1 cellular context compared by ENCODE assay signal in the genomic region with DNA sequence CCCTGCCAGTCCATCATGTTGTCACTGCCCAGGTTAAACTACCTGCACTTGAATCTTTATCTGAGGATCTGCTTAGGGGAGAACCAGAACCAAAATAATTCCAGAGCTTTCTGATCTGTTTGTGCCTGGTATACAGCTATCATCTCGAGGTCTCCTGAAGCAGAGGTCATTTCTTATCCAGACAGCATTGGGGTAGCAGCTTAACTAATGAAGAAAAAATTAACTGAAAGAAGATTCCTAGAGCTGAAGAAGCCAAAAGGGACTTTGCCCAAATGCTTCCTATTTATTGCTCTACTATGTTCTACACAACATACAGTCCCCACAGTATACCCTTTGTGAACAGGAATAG.
TF ChIP-seq lines count a peak whose summit lies in the region.

No MANE protein-coding gene starts in this region.

TF ChIP-seq in H1, 55 proteins besides CTCF, POLR2A, EP300 and RAD21:
- no peak for TF ChIP-seq MAFK (IDR thresholded peaks at IDR 0.05; ENCODE audit: low read depth, low read length)
- no peak for TF ChIP-seq ZNF274 (IDR thresholded peaks at IDR 0.05; ENCODE audit: borderline replicate concordance, extremely low read depth, low read length)
- TF ChIP-seq, protein P1, sequence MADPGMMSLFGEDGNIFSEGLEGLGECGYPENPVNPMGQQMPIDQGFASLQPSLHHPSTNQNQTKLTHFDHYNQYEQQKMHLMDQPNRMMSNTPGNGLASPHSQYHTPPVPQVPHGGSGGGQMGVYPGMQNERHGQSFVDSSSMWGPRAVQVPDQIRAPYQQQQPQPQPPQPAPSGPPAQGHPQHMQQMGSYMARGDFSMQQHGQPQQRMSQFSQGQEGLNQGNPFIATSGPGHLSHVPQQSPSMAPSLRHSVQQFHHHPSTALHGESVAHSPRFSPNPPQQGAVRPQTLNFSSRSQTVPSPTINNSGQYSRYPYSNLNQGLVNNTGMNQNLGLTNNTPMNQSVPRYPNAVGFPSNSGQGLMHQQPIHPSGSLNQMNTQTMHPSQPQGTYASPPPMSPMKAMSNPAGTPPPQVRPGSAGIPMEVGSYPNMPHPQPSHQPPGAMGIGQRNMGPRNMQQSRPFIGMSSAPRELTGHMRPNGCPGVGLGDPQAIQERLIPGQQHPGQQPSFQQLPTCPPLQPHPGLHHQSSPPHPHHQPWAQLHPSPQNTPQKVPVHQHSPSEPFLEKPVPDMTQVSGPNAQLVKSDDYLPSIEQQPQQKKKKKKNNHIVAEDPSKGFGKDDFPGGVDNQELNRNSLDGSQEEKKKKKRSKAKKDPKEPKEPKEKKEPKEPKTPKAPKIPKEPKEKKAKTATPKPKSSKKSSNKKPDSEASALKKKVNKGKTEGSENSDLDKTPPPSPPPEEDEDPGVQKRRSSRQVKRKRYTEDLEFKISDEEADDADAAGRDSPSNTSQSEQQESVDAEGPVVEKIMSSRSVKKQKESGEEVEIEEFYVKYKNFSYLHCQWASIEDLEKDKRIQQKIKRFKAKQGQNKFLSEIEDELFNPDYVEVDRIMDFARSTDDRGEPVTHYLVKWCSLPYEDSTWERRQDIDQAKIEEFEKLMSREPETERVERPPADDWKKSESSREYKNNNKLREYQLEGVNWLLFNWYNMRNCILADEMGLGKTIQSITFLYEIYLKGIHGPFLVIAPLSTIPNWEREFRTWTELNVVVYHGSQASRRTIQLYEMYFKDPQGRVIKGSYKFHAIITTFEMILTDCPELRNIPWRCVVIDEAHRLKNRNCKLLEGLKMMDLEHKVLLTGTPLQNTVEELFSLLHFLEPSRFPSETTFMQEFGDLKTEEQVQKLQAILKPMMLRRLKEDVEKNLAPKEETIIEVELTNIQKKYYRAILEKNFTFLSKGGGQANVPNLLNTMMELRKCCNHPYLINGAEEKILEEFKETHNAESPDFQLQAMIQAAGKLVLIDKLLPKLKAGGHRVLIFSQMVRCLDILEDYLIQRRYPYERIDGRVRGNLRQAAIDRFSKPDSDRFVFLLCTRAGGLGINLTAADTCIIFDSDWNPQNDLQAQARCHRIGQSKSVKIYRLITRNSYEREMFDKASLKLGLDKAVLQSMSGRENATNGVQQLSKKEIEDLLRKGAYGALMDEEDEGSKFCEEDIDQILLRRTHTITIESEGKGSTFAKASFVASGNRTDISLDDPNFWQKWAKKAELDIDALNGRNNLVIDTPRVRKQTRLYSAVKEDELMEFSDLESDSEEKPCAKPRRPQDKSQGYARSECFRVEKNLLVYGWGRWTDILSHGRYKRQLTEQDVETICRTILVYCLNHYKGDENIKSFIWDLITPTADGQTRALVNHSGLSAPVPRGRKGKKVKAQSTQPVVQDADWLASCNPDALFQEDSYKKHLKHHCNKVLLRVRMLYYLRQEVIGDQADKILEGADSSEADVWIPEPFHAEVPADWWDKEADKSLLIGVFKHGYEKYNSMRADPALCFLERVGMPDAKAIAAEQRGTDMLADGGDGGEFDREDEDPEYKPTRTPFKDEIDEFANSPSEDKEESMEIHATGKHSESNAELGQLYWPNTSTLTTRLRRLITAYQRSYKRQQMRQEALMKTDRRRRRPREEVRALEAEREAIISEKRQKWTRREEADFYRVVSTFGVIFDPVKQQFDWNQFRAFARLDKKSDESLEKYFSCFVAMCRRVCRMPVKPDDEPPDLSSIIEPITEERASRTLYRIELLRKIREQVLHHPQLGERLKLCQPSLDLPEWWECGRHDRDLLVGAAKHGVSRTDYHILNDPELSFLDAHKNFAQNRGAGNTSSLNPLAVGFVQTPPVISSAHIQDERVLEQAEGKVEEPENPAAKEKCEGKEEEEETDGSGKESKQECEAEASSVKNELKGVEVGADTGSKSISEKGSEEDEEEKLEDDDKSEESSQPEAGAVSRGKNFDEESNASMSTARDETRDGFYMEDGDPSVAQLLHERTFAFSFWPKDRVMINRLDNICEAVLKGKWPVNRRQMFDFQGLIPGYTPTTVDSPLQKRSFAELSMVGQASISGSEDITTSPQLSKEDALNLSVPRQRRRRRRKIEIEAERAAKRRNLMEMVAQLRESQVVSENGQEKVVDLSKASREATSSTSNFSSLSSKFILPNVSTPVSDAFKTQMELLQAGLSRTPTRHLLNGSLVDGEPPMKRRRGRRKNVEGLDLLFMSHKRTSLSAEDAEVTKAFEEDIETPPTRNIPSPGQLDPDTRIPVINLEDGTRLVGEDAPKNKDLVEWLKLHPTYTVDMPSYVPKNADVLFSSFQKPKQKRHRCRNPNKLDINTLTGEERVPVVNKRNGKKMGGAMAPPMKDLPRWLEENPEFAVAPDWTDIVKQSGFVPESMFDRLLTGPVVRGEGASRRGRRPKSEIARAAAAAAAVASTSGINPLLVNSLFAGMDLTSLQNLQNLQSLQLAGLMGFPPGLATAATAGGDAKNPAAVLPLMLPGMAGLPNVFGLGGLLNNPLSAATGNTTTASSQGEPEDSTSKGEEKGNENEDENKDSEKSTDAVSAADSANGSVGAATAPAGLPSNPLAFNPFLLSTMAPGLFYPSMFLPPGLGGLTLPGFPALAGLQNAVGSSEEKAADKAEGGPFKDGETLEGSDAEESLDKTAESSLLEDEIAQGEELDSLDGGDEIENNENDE (IDR thresholded peaks at IDR 0.05; ENCODE audit: insufficient replicate concordance, low read length), result no peak
- TF ChIP-seq NANOG (IDR thresholded peaks at IDR 0.05; ENCODE audit: insufficient read depth, low read depth, low read length, poor library complexity, severe bottlenecking), result no peak
- no peak for TF ChIP-seq YY1 (IDR thresholded peaks at IDR 0.05; ENCODE audit: low read depth, low read length)
- no peak for TF ChIP-seq KDM5A (IDR thresholded peaks at IDR 0.05; ENCODE audit: low read length)
- TF ChIP-seq EGR1 (IDR thresholded peaks at IDR 0.05; ENCODE audit: borderline replicate concordance, low read depth, low read length), result no peak
- no peak for TF ChIP-seq CHD1 (IDR thresholded peaks at IDR 0.05; ENCODE audit: low read depth, low read length)
- no peak for TF ChIP-seq TEAD4 (IDR thresholded peaks at IDR 0.05; ENCODE audit: low read depth, low read length)
- no peak for TF ChIP-seq EZH2 (IDR thresholded peaks at IDR 0.05; ENCODE audit: low read depth, low read length, severe bottlenecking)
- no peak for TF ChIP-seq ASH2L (IDR thresholded peaks at IDR 0.05; ENCODE audit: low read length)
- no peak for TF ChIP-seq POLR2AphosphoS5 (IDR thresholded peaks at IDR 0.05; ENCODE audit: low read depth, low read length)
- no peak for TF ChIP-seq BRCA1 (IDR thresholded peaks at IDR 0.05; ENCODE audit: low read depth, low read length)
- TF ChIP-seq CTBP2 (IDR thresholded peaks at IDR 0.05; ENCODE audit: borderline replicate concordance, insufficient read depth, insufficient read length, low read length), result no peak
- no peak for TF ChIP-seq TCF12 (IDR thresholded peaks at IDR 0.05; ENCODE audit: low read depth, low read length)
- TF ChIP-seq SIN3A (conservative IDR thresholded peaks at IDR 0.05 in 1 of 2, IDR thresholded peaks at IDR 0.05 in 1 of 2; ENCODE audit: low read depth in 1 of 2, low read length in 2 of 2), result no peak
